In the genomic region with DNA sequence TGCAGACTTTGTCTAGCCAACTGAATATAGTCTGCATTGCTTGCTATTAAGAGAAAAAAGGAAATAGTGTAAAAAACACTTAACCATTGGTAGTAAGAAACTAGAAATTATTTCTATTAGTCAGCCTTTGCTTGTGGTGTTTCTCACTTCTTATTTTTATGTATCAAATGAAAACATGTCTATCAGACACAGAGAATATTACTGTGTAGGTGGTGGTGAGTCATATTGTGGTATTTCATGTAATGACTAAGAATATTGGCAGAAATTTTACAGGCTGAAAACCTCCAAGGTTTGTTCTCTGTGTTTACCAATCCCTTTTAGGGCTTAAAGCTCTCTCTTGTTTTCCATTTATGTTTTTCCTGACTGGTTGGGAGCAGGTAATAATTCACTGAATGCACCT, we compare ENCODE assay signal across 1 cellular context.
TF ChIP-seq lines count a peak whose summit lies in the region.

No MANE protein-coding gene starts in this region.

TF ChIP-seq in GM12878, 131 proteins besides CTCF, POLR2A, EP300 and RAD21 (continued from another document and continues in another):
- TF ChIP-seq, protein P1, sequence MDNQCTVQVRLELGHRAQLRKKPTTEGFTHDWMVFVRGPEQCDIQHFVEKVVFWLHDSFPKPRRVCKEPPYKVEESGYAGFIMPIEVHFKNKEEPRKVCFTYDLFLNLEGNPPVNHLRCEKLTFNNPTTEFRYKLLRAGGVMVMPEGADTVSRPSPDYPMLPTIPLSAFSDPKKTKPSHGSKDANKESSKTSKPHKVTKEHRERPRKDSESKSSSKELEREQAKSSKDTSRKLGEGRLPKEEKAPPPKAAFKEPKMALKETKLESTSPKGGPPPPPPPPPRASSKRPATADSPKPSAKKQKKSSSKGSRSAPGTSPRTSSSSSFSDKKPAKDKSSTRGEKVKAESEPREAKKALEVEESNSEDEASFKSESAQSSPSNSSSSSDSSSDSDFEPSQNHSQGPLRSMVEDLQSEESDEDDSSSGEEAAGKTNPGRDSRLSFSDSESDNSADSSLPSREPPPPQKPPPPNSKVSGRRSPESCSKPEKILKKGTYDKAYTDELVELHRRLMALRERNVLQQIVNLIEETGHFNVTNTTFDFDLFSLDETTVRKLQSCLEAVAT (IDR thresholded peaks at IDR 0.05) = peak; percentile 20; the same call in 1 of the 2 replicates
- TF ChIP-seq ZZZ3 (IDR thresholded peaks at IDR 0.05; ENCODE audit: control insufficient read depth, insufficient read length, low read depth) (no peak), GATAD2B (conservative IDR thresholded peaks at IDR 0.05; ENCODE audit: low read depth) (no peak), CBX3 (IDR thresholded peaks at IDR 0.05; ENCODE audit: borderline replicate concordance, low read depth) (no peak), ZNF384 (IDR thresholded peaks at IDR 0.05; ENCODE audit: borderline replicate concordance, low read depth, low read length) (no peak), BRCA1 (IDR thresholded peaks at IDR 0.05; ENCODE audit: low read depth, low read length) (no peak), NBN (IDR thresholded peaks at IDR 0.05) (no peak), ZNF207 (IDR thresholded peaks at IDR 0.05; ENCODE audit: borderline replicate concordance) (no peak), TBL1XR1 (IDR thresholded peaks at IDR 0.05; ENCODE audit: low read depth, low read length) (peak; percentile 93), ZNF217 (IDR thresholded peaks at IDR 0.05) (peak; percentile 91; the same call in 1 of the 2 replicates), SP1 (IDR thresholded peaks at IDR 0.05; ENCODE audit: low read depth, low read length) (no peak), NR2C2 (IDR thresholded peaks at IDR 0.05; ENCODE audit: borderline replicate concordance, control insufficient read depth, insufficient read length, low read depth) (no peak), RFX5 (IDR thresholded peaks at IDR 0.05; ENCODE audit: low read depth, low read length) (no peak), NFIC (IDR thresholded peaks at IDR 0.05; ENCODE audit: low read depth, low read length) (peak; percentile 98), KAT2A (conservative IDR thresholded peaks at IDR 0.05; ENCODE audit: control insufficient read depth, low read depth, low read length) (no peak), FOXM1 (IDR thresholded peaks at IDR 0.05; ENCODE audit: low read depth, low read length) (peak; percentile 94; the same call in 1 of the 2 replicates), SREBF2 (IDR thresholded peaks at IDR 0.05; ENCODE audit: low read length) (no peak), MXI1 (IDR thresholded peaks at IDR 0.05; ENCODE audit: low read depth, low read length) (no peak), FOS (IDR thresholded peaks at IDR 0.05; ENCODE audit: borderline replicate concordance, extremely low read depth, insufficient read length) (no peak), TCF12 (IDR thresholded peaks at IDR 0.05; ENCODE audit: low read depth, low read length) (no peak), IKZF2 (IDR thresholded peaks at IDR 0.05) (peak; percentile 77 to 83), CBX5 (IDR thresholded peaks at IDR 0.05; ENCODE audit: low read depth) (peak; percentile 59; the same call in 1 of the 2 replicates), SREBF1 (IDR thresholded peaks at IDR 0.05; ENCODE audit: low read length) (0 out of 2 replicates have a peak, but pooled peaks have one; percentile 15), TCF7 (IDR thresholded peaks at IDR 0.05; ENCODE audit: borderline replicate concordance) (peak; percentile 53; the same call in 1 of the 2 replicates), SIN3A (IDR thresholded peaks at IDR 0.05; ENCODE audit: low read depth, low read length) (no peak), YY1 (IDR thresholded peaks at IDR 0.05; ENCODE audit: low read depth, low read length) (no peak)
- TF ChIP-seq, protein P2, sequence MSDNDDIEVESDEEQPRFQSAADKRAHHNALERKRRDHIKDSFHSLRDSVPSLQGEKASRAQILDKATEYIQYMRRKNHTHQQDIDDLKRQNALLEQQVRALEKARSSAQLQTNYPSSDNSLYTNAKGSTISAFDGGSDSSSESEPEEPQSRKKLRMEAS (IDR thresholded peaks at IDR 0.05; ENCODE audit: low read depth, low read length) = no peak
- TF ChIP-seq, protein P3, sequence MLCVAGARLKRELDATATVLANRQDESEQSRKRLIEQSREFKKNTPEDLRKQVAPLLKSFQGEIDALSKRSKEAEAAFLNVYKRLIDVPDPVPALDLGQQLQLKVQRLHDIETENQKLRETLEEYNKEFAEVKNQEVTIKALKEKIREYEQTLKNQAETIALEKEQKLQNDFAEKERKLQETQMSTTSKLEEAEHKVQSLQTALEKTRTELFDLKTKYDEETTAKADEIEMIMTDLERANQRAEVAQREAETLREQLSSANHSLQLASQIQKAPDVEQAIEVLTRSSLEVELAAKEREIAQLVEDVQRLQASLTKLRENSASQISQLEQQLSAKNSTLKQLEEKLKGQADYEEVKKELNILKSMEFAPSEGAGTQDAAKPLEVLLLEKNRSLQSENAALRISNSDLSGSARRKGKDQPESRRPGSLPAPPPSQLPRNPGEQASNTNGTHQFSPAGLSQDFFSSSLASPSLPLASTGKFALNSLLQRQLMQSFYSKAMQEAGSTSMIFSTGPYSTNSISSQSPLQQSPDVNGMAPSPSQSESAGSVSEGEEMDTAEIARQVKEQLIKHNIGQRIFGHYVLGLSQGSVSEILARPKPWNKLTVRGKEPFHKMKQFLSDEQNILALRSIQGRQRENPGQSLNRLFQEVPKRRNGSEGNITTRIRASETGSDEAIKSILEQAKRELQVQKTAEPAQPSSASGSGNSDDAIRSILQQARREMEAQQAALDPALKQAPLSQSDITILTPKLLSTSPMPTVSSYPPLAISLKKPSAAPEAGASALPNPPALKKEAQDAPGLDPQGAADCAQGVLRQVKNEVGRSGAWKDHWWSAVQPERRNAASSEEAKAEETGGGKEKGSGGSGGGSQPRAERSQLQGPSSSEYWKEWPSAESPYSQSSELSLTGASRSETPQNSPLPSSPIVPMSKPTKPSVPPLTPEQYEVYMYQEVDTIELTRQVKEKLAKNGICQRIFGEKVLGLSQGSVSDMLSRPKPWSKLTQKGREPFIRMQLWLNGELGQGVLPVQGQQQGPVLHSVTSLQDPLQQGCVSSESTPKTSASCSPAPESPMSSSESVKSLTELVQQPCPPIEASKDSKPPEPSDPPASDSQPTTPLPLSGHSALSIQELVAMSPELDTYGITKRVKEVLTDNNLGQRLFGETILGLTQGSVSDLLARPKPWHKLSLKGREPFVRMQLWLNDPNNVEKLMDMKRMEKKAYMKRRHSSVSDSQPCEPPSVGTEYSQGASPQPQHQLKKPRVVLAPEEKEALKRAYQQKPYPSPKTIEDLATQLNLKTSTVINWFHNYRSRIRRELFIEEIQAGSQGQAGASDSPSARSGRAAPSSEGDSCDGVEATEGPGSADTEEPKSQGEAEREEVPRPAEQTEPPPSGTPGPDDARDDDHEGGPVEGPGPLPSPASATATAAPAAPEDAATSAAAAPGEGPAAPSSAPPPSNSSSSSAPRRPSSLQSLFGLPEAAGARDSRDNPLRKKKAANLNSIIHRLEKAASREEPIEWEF (IDR thresholded peaks at IDR 0.05; ENCODE audit: insufficient replicate concordance, low read depth, low read length) = no peak
- TF ChIP-seq, protein P4, sequence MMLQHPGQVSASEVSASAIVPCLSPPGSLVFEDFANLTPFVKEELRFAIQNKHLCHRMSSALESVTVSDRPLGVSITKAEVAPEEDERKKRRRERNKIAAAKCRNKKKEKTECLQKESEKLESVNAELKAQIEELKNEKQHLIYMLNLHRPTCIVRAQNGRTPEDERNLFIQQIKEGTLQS (IDR thresholded peaks at IDR 0.05; ENCODE audit: borderline replicate concordance, extremely low read depth, low read depth, low read length) = no peak
- TF ChIP-seq, protein P5, sequence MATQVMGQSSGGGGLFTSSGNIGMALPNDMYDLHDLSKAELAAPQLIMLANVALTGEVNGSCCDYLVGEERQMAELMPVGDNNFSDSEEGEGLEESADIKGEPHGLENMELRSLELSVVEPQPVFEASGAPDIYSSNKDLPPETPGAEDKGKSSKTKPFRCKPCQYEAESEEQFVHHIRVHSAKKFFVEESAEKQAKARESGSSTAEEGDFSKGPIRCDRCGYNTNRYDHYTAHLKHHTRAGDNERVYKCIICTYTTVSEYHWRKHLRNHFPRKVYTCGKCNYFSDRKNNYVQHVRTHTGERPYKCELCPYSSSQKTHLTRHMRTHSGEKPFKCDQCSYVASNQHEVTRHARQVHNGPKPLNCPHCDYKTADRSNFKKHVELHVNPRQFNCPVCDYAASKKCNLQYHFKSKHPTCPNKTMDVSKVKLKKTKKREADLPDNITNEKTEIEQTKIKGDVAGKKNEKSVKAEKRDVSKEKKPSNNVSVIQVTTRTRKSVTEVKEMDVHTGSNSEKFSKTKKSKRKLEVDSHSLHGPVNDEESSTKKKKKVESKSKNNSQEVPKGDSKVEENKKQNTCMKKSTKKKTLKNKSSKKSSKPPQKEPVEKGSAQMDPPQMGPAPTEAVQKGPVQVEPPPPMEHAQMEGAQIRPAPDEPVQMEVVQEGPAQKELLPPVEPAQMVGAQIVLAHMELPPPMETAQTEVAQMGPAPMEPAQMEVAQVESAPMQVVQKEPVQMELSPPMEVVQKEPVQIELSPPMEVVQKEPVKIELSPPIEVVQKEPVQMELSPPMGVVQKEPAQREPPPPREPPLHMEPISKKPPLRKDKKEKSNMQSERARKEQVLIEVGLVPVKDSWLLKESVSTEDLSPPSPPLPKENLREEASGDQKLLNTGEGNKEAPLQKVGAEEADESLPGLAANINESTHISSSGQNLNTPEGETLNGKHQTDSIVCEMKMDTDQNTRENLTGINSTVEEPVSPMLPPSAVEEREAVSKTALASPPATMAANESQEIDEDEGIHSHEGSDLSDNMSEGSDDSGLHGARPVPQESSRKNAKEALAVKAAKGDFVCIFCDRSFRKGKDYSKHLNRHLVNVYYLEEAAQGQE (IDR thresholded peaks at IDR 0.05; ENCODE audit: low read depth, low read length) = no peak
- TF ChIP-seq, protein P6, sequence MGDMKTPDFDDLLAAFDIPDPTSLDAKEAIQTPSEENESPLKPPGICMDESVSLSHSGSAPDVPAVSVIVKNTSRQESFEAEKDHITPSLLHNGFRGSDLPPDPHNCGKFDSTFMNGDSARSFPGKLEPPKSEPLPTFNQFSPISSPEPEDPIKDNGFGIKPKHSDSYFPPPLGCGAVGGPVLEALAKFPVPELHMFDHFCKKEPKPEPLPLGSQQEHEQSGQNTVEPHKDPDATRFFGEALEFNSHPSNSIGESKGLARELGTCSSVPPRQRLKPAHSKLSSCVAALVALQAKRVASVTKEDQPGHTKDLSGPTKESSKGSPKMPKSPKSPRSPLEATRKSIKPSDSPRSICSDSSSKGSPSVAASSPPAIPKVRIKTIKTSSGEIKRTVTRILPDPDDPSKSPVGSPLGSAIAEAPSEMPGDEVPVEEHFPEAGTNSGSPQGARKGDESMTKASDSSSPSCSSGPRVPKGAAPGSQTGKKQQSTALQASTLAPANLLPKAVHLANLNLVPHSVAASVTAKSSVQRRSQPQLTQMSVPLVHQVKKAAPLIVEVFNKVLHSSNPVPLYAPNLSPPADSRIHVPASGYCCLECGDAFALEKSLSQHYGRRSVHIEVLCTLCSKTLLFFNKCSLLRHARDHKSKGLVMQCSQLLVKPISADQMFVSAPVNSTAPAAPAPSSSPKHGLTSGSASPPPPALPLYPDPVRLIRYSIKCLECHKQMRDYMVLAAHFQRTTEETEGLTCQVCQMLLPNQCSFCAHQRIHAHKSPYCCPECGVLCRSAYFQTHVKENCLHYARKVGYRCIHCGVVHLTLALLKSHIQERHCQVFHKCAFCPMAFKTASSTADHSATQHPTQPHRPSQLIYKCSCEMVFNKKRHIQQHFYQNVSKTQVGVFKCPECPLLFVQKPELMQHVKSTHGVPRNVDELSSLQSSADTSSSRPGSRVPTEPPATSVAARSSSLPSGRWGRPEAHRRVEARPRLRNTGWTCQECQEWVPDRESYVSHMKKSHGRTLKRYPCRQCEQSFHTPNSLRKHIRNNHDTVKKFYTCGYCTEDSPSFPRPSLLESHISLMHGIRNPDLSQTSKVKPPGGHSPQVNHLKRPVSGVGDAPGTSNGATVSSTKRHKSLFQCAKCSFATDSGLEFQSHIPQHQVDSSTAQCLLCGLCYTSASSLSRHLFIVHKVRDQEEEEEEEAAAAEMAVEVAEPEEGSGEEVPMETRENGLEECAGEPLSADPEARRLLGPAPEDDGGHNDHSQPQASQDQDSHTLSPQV (IDR thresholded peaks at IDR 0.05) = no peak
- TF ChIP-seq, protein P7, sequence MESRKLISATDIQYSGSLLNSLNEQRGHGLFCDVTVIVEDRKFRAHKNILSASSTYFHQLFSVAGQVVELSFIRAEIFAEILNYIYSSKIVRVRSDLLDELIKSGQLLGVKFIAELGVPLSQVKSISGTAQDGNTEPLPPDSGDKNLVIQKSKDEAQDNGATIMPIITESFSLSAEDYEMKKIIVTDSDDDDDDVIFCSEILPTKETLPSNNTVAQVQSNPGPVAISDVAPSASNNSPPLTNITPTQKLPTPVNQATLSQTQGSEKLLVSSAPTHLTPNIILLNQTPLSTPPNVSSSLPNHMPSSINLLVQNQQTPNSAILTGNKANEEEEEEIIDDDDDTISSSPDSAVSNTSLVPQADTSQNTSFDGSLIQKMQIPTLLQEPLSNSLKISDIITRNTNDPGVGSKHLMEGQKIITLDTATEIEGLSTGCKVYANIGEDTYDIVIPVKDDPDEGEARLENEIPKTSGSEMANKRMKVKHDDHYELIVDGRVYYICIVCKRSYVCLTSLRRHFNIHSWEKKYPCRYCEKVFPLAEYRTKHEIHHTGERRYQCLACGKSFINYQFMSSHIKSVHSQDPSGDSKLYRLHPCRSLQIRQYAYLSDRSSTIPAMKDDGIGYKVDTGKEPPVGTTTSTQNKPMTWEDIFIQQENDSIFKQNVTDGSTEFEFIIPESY (IDR thresholded peaks at IDR 0.05) = no peak
- TF ChIP-seq, protein P8, sequence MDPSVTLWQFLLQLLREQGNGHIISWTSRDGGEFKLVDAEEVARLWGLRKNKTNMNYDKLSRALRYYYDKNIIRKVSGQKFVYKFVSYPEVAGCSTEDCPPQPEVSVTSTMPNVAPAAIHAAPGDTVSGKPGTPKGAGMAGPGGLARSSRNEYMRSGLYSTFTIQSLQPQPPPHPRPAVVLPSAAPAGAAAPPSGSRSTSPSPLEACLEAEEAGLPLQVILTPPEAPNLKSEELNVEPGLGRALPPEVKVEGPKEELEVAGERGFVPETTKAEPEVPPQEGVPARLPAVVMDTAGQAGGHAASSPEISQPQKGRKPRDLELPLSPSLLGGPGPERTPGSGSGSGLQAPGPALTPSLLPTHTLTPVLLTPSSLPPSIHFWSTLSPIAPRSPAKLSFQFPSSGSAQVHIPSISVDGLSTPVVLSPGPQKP (IDR thresholded peaks at IDR 0.05; ENCODE audit: low read depth, low read length) = no peak
- TF ChIP-seq, protein P9, sequence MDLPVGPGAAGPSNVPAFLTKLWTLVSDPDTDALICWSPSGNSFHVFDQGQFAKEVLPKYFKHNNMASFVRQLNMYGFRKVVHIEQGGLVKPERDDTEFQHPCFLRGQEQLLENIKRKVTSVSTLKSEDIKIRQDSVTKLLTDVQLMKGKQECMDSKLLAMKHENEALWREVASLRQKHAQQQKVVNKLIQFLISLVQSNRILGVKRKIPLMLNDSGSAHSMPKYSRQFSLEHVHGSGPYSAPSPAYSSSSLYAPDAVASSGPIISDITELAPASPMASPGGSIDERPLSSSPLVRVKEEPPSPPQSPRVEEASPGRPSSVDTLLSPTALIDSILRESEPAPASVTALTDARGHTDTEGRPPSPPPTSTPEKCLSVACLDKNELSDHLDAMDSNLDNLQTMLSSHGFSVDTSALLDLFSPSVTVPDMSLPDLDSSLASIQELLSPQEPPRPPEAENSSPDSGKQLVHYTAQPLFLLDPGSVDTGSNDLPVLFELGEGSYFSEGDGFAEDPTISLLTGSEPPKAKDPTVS (IDR thresholded peaks at IDR 0.05; ENCODE audit: low read depth, low read length) = no peak
